Comparison of ENCODE assay signal across 8 cellular contexts in genomic region chr16:3578610-3579551, GRCh38. TPM values are rescaled to one million over a fixed set of nuclear protein-coding genes. Genes with fewer than 3 reads are reported as not detected.
DNase-seq lines count a peak whose midpoint lies in the region; ATAC-seq, FAIRE-seq and TF ChIP-seq lines count a peak whose summit lies in the region.

No MANE protein-coding gene starts in this region.

- no peaks in the 10 kb centered on the region for H3K27me3 ChIP-seq in Caco-2 (replicated peaks; ENCODE audit: control insufficient read depth, insufficient read depth, low read length)

- H3K4me1 Mint-ChIP-seq in memory B cell (peaks cover 39% of the 10 kb centered on the region), Caco-2 (ENCODE audit: low read depth, unreplicated experiment) (no peaks in the 10 kb centered on the region)

- DNase-seq in A172 (ENCODE audit: low spot score): peak; percentile 57
- DNase-seq in HTR-8/SVneo (ENCODE audit: insufficient read length, low spot score): peak; percentile 26
- peak; percentile 38 to 60 (median 56) for DNase-seq in activated CD8-positive, alpha-beta memory T cell treated with anti-CD3 and anti-CD28 coated beads for 48 hours (ENCODE audit: low read depth in 2 of 3, low spot score in 2 of 3)
- no peak for DNase-seq in memory B cell (ENCODE audit: low spot score in 2 of 2)
- no peak for DNase-seq in inferior parietal cortex (ENCODE audit: extremely low spot score)
- no peak for DNase-seq in Caco-2

- CTCF ChIA-PET in Caco-2 (lab: Charles Lee): no interaction called here

- H3K4me3 ChIP-seq in Caco-2 (ENCODE audit: low read depth, low read length): no peak overlapping the region

- no peak for TF ChIP-seq CTCF in Caco-2 (IDR thresholded peaks at IDR 0.05; ENCODE audit: insufficient read depth in 1 of 2, low read depth in 1 of 2, low read length in 1 of 2, severe bottlenecking in 1 of 2, unreplicated experiment in 1 of 2)

- peak overlapping the region; percentile 98 for H3K4me3 Mint-ChIP-seq in memory B cell
- H3K4me3 Mint-ChIP-seq in Caco-2 (ENCODE audit: unreplicated experiment): no peak overlapping the region

- ATAC-seq in GM19395 (IDR thresholded peaks at IDR 0.05; ENCODE audit: unreplicated experiment) (peak; percentile 56), memory B cell (ENCODE audit: low read depth) (peak; percentile 58), HG02884 (IDR thresholded peaks at IDR 0.05; ENCODE audit: unreplicated experiment) (no peak)

- FAIRE-seq in HTR-8/SVneo (lab: Jason Lieb, UNC): no peak

- peaks cover 5% of the 10 kb centered on the region for H3K36me3 Mint-ChIP-seq in memory B cell
- peaks cover 10% of the 10 kb centered on the region for H3K36me3 Mint-ChIP-seq in Caco-2 (ENCODE audit: insufficient read depth, unreplicated experiment)

- H3K36me3 ChIP-seq in Caco-2 (ENCODE audit: control insufficient read depth, insufficient read depth, low read length): no peaks in the 10 kb centered on the region

- H3K27ac Mint-ChIP-seq in memory B cell: peak overlapping the region; percentile 87
- no peak overlapping the region for H3K27ac Mint-ChIP-seq in Caco-2 (ENCODE audit: unreplicated experiment)

- POLR2A ChIA-PET in Caco-2 (lab: Charles Lee): no interaction called here

- no peaks in the 10 kb centered on the region for H3K27me3 Mint-ChIP-seq in memory B cell
- no peaks in the 10 kb centered on the region for H3K27me3 Mint-ChIP-seq in Caco-2 (ENCODE audit: insufficient read depth, unreplicated experiment)

- H3K4me1 ChIP-seq in Caco-2: no peaks in the 10 kb centered on the region

- intact Hi-C loops in Caco-2 (cut with micrococcal nuclease; ENCODE audit: unreplicated experiment): no loop called here

- H3K9me3 Mint-ChIP-seq in memory B cell: no peaks in the 10 kb centered on the region
- H3K9me3 Mint-ChIP-seq in Caco-2 (ENCODE audit: unreplicated experiment): no peaks in the 10 kb centered on the region

- BruUV-seq in Caco-2 (replicated peaks; lab: Mats Ljungman, UMichigan): no TSS peak

- H3K9me3 ChIP-seq in Caco-2: no peaks in the 10 kb centered on the region

RNA-seq across cellular contexts. Expression of gene NLRC3, which starts 1.7 kb away (rescaled TPM):
- total RNA-seq in A172 (2014; rRNA removed; shearing (Covaris generic)): 0.03 TPM in 1 of 2 replicates, not detected in the other
- not detected in 2 replicates for total RNA-seq in Caco-2 (2022)

RNA-seq across cellular contexts. Expression of gene SLX4, which starts 32.5 kb away (rescaled TPM):
- total RNA-seq in A172 (2014; rRNA removed; shearing (Covaris generic)): 7.0 and 7.4 TPM in 2 replicates
- total RNA-seq in Caco-2 (2022): 9.6 and 10.4 TPM in 2 replicates

Comparison
In these comparisons a context has a peak if more than half of its experiments do, and no peak if none do; other contexts are left out.
1. DNase-seq: peak in A172 (single experiment), HTR-8/SVneo (single experiment) and activated CD8-positive, alpha-beta memory T cell treated with anti-CD3 and anti-CD28 coated beads for 48 hours (3 of 3); none in memory B cell (0 of 2), inferior parietal cortex (single experiment) and Caco-2 (0 of 2).